Comparison of ENCODE assay signal across 11 cellular contexts in genomic region chr9:68653141-68653595, GRCh38. TPM values are rescaled to one million over a fixed set of nuclear protein-coding genes. Genes with fewer than 3 reads are reported as not detected.
A peak's percentile ranks its signal among the peaks of the same experiment; 100 is the strongest.
DNase-seq lines count a peak whose midpoint lies in the region; ATAC-seq and FAIRE-seq lines count a peak whose summit lies in the region.
"Had no signal": no experiment of that assay in that cellular context is flagged by ENCODE, and none has a peak within 500 bp of the region (broad histone marks: within the 10 kb centered on the region; RNA-seq: fewer than 3 reads in every experiment).

No MANE protein-coding gene starts in this region.

- FAIRE-seq in urothelium cell line (lab: Jason Lieb, UNC) = no peak

- ATAC-seq in HG02610 (IDR thresholded peaks at IDR 0.05; ENCODE audit: unreplicated experiment) = peak; percentile 86
- ATAC-seq in HG03571 (IDR thresholded peaks at IDR 0.05; ENCODE audit: unreplicated experiment) = peak; percentile 83
- no peak for ATAC-seq in left lobe of liver
- ATAC-seq: gastrocnemius medialis had no signal

- in situ Hi-C loops in G401 (cut with HindIII; ENCODE audit: low sequenced_read_pairs) = no loop called here

- peak; percentile 64 for DNase-seq in stimulated activated CD4-positive, alpha-beta T cell treated with anti-CD3 and anti-CD28 coated beads, Interleukin-15, amount 100 ng/mL, for 24 hours
- no peak for DNase-seq in stimulated activated CD4-positive, alpha-beta T cell treated with anti-CD3 and anti-CD28 coated beads, Interleukin-4, amount 100 ng/mL, for 1 hour
- peak; percentile 7 for DNase-seq in urothelium cell line (ENCODE audit: low spot score)
- DNase-seq in G401 (ENCODE audit: low spot score) = no peak
- DNase-seq in activated effector memory CD4-positive, alpha-beta T cell treated with anti-CD3 and anti-CD28 coated beads, Interleukin-2, amount 50 U/mL, for 16 hours = no peak
- DNase-seq in left lobe of liver (ENCODE audit: low spot score) = no peak
- DNase-seq: gastrocnemius medialis, HCEC 1CT, NCI-H2171 treated with DMSO at 0.1 percent for 48 hours had no signal

RNA-seq across cellular contexts. Expression of gene PIP5K1B, which starts 51.9 kb away (rescaled TPM):
- not detected in 2 replicates for total RNA-seq in G401 (2014; rRNA removed; shearing (Covaris generic))
- total RNA-seq in left lobe of liver = 0.30 TPM

Comparison
In these comparisons a context has a peak if more than half of its experiments do, and no peak if none do; other contexts are left out.
1. DNase-seq: peak in stimulated activated CD4-positive, alpha-beta T cell treated with anti-CD3 and anti-CD28 coated beads, Interleukin-15, amount 100 ng/mL, for 24 hours (single experiment) and urothelium cell line (single experiment); none in stimulated activated CD4-positive, alpha-beta T cell treated with anti-CD3 and anti-CD28 coated beads, Interleukin-4, amount 100 ng/mL, for 1 hour (single experiment), G401 (single experiment), activated effector memory CD4-positive, alpha-beta T cell treated with anti-CD3 and anti-CD28 coated beads, Interleukin-2, amount 50 U/mL, for 16 hours (single experiment) and left lobe of liver (single experiment).